In genomic region chr22:50161508-50162390, GRCh38 we compare ENCODE assay signal across 17 cellular contexts. TPM values are rescaled to one million over a fixed set of nuclear protein-coding genes. Genes with fewer than 3 reads are reported as not detected.
DNase-seq lines count a peak whose midpoint lies in the region; ATAC-seq, FAIRE-seq and TF ChIP-seq lines count a peak whose summit lies in the region.
"Had no signal": no experiment of that assay in that cellular context is flagged by ENCODE, and none has a peak within 500 bp of the region (broad histone marks: within the 10 kb centered on the region; RNA-seq: fewer than 3 reads in every experiment).

No MANE protein-coding gene starts in this region.

- no peak overlapping the region for H3K4me2 ChIP-seq in HepG2 (ENCODE audit: low read depth, low read length)

- H3K27ac ChIP-seq in right atrium auricular region (no peak overlapping the region), HepG2 (ENCODE audit: extremely low read length, insufficient read depth, low read length) (no peak overlapping the region)

- H3K36me3 Mint-ChIP-seq in WTC11 = no peaks in the 10 kb centered on the region
- H3K36me3 Mint-ChIP-seq in Calu3 (ENCODE audit: insufficient read depth, unreplicated experiment) = peaks cover 7% of the 10 kb centered on the region

- in situ Hi-C loops in HepG2 (cut with HindIII; ENCODE audit: extremely low pct_ligation_motif_present, low pct_unique_long_range_greater_than_20kb) = no loop called here

- intact Hi-C loops in Right ventricle myocardium superior (cut with DNase I) (no loop called here), HepG2 (cut with micrococcal nuclease; ENCODE audit: unreplicated experiment) (no loop called here), sciatic nerve (cut with DNase I) (no loop called here), Calu3 (cut with micrococcal nuclease; ENCODE audit: unreplicated experiment) (no loop called here)

- WGBS in HepG2 (ENCODE audit: low lambda C conversion rate) = 5% methylated on average over 4 of the region's 23 CpGs

- BruUV-seq in HepG2 (replicated peaks; lab: Mats Ljungman, UMichigan) (no TSS peak), Calu3 (replicated peaks; lab: Mats Ljungman, UMichigan) (no TSS peak)

- TF ChIP-seq CTCF in right atrium auricular region (IDR thresholded peaks at IDR 0.05) (no peak), WTC11 (IDR thresholded peaks at IDR 0.05) (no peak), HepG2 (CRISPR knock-in tag; IDR thresholded peaks at IDR 0.05) (no peak), Calu3 (IDR thresholded peaks at IDR 0.05; ENCODE audit: unreplicated experiment) (no peak)

- CTCF ChIA-PET in WTC11 (lab: Charles Lee) = interaction anchor here (1.1 kb wide), 1 partner anchor 13 kb away, joined by 4 read pairs; no protein-coding TSS in a partner anchor
- CTCF ChIA-PET in HepG2 (lab: Yijun Ruan, JAX; ENCODE audit: low intra/inter-chr PET ratio, low total read pairs) = no interaction called here
- CTCF ChIA-PET in Calu3 (lab: Charles Lee) = interaction anchor here (0.5 kb wide), 1 partner anchor 14 kb away, joined by 3 read pairs; no protein-coding TSS in a partner anchor

- ATAC-seq in Right ventricle myocardium superior (ENCODE audit: poor library complexity) (no peak), WTC11 (no peak), HepG2 (peak; percentile 47; the same call in 2 of the 3 replicates), sciatic nerve (peak; percentile 36)

- DNase-seq in Right ventricle myocardium superior = peak; percentile 16
- no peak for DNase-seq in right atrium auricular region (ENCODE audit: low spot score)
- DNase-seq in WTC11 (ENCODE audit: low spot score) = no peak
- no peak for DNase-seq in HepG2 (ENCODE audit: low spot score)
- DNase-seq in sciatic nerve (ENCODE audit: low spot score) = no peak
- no peak for DNase-seq in SHP77 (lab: John Stamatoyannopoulos, UW)
- no peak for DNase-seq in stimulated activated naive CD4-positive, alpha-beta T cell (lab: John Stamatoyannopoulos, UW)
- DNase-seq in Calu3 = no peak
- DNase-seq: ACHN; C1 segment of cervical spinal cord; CD4-positive, alpha-beta T cell; DMS79; GOT3; HCEC 1CT; IMR-90 had no signal

- H3K27me3 Mint-ChIP-seq in WTC11 (ENCODE audit: low read depth) (no peaks in the 10 kb centered on the region; the same call in 1 of the 2 replicates), Calu3 (ENCODE audit: unreplicated experiment) (peaks cover 25% of the 10 kb centered on the region)

- H3K4me3 ChIP-seq in right atrium auricular region (no peak overlapping the region), HepG2 (replicated peaks in 1 of 3; ENCODE audit: insufficient read depth in 1 of 3, low read depth in 2 of 3, low read length in 3 of 3) (no peak overlapping the region)

- no peak for FAIRE-seq in HepG2 (lab: Jason Lieb, UNC)
- FAIRE-seq: G401.6, GM12891 had no signal

- no peaks in the 10 kb centered on the region for H3K79me2 ChIP-seq in HepG2 (ENCODE audit: insufficient read depth, low read length)

- POLR2A ChIA-PET in WTC11 (lab: Charles Lee) = no interaction called here
- POLR2A ChIA-PET in HepG2 (lab: Yijun Ruan, JAX) = no interaction called here

- H3K27ac Mint-ChIP-seq in WTC11 = no peak overlapping the region
- H3K27ac Mint-ChIP-seq in Calu3 (ENCODE audit: unreplicated experiment) = no peak overlapping the region
- H3K27ac Mint-ChIP-seq: CD4-positive, alpha-beta T cell had no signal

- no peaks in the 10 kb centered on the region for H3K9me3 Mint-ChIP-seq in WTC11
- no peaks in the 10 kb centered on the region for H3K9me3 Mint-ChIP-seq in Calu3 (ENCODE audit: low read depth, unreplicated experiment)
- H3K9me3 Mint-ChIP-seq: CD4-positive, alpha-beta T cell had no signal

- no peak for TF ChIP-seq EP300 in HepG2 (IDR thresholded peaks at IDR 0.05; ENCODE audit: low read depth in 2 of 2, low read length in 2 of 2)
- TF ChIP-seq EP300 in HepG2 (CRISPR knock-in tag; IDR thresholded peaks at IDR 0.05; ENCODE audit: borderline replicate concordance) = no peak

- H3K27me3 ChIP-seq in right atrium auricular region (no peaks in the 10 kb centered on the region), HepG2 (ENCODE audit: control insufficient read depth in 1 of 2, insufficient read depth in 2 of 2, low read length in 2 of 2) (peaks cover 1 to 35% of the 10 kb centered on the region in 2 experiments; a peak in 4 of 5 replicates)

- H4K20me1 ChIP-seq in HepG2 (ENCODE audit: insufficient read depth, low read length) = no peaks in the 10 kb centered on the region

- no peak overlapping the region for H3K4me3 Mint-ChIP-seq in WTC11
- H3K4me3 Mint-ChIP-seq in Calu3 (ENCODE audit: low read depth, unreplicated experiment) = no peak overlapping the region
- H3K4me3 Mint-ChIP-seq: CD4-positive, alpha-beta T cell had no signal

- no peak for TF ChIP-seq POLR2A in HepG2 (IDR thresholded peaks at IDR 0.05; ENCODE audit: insufficient read depth in 1 of 2, low read depth in 2 of 2, low read length in 2 of 2)

- no peak overlapping the region for H2AFZ ChIP-seq in HepG2 (ENCODE audit: low read length)

- no peak overlapping the region for H3K9ac ChIP-seq in HepG2 (ENCODE audit: insufficient read depth, low read depth, low read length)

- peaks cover 7% of the 10 kb centered on the region for H3K4me1 Mint-ChIP-seq in WTC11
- H3K4me1 Mint-ChIP-seq in Calu3 (ENCODE audit: low read depth, unreplicated experiment) = peaks cover 7% of the 10 kb centered on the region

- H3K4me1 ChIP-seq in right atrium auricular region (no peaks in the 10 kb centered on the region), HepG2 (ENCODE audit: insufficient read depth, low read length) (no peaks in the 10 kb centered on the region)

- H3K36me3 ChIP-seq in right atrium auricular region = no peaks in the 10 kb centered on the region
- no peaks in the 10 kb centered on the region for H3K36me3 ChIP-seq in HepG2 (replicated peaks in 1 of 2; ENCODE audit: control insufficient read depth in 1 of 2, insufficient read depth in 2 of 2, low read length in 2 of 2)

- no peak for TF ChIP-seq RAD21 in HepG2 (CRISPR knock-in tag; IDR thresholded peaks at IDR 0.05)

- H3K9me3 ChIP-seq in right atrium auricular region = no peaks in the 10 kb centered on the region
- no peaks in the 10 kb centered on the region for H3K9me3 ChIP-seq in HepG2 (ENCODE audit: low read length)

RNA-seq across cellular contexts. Expression of gene PANX2, which starts 8.8 kb away (rescaled TPM):
- 0.43 TPM for total RNA-seq in Right ventricle myocardium superior
- 1 to 10 TPM in 1 of 2 donors, under 1 TPM in 1; 0.67 to 1.7 TPM for total RNA-seq in right atrium auricular region
- total RNA-seq in WTC11 (2021) = 10.2 to 10.7 TPM (median 10.3 TPM) in 3 replicates
- 0.15 and 0.58 TPM in 2 replicates for total RNA-seq in HepG2 (2016; rRNA removed; fragmentation: Illumina TruSeq; extraction: Trizol)
- 0.20 and 0.35 TPM in 2 replicates for total RNA-seq in HepG2 (2016; cell fraction: cytosol; rRNA removed; fragmentation: Illumina TruSeq; extraction: Trizol; ENCODE audit: low read depth)
- total RNA-seq in HepG2 (2016; cell fraction: insoluble cytoplasmic fraction; rRNA removed; fragmentation: Illumina TruSeq; extraction: Trizol) = 0.19 TPM in 2 replicates
- total RNA-seq in HepG2 (2016; cell fraction: membrane; rRNA removed; fragmentation: Illumina TruSeq; extraction: Trizol) = 1.1 and 1.4 TPM in 2 replicates
- total RNA-seq in HepG2 (2016; cell fraction: nucleus; rRNA removed; fragmentation: Illumina TruSeq; extraction: Trizol) = 0.47 and 0.56 TPM in 2 replicates
- polyA plus RNA-seq in HepG2 (2011; rRNA removed) = 1.1 TPM in 2 replicates
- 0.99 and 1.7 TPM in 2 replicates for polyA plus RNA-seq in HepG2 (2011; cell fraction: cytosol; rRNA removed)
- 2.5 and 4.2 TPM in 2 replicates for polyA plus RNA-seq in HepG2 (2011; cell fraction: nucleus; rRNA removed)
- polyA plus RNA-seq in HepG2 (2012) = 1.6 and 3.8 TPM in 2 replicates
- polyA plus RNA-seq in HepG2 (2016; cell fraction: cytosol; fragmentation: Illumina TruSeq; extraction: Trizol; ENCODE audit: low read depth) = 1.3 and 1.4 TPM in 2 replicates
- 1.1 and 1.4 TPM in 2 replicates for polyA plus RNA-seq in HepG2 (2016; cell fraction: insoluble cytoplasmic fraction; fragmentation: Illumina TruSeq; extraction: Trizol; ENCODE audit: low read depth)
- 2.9 and 3.6 TPM in 2 replicates for polyA plus RNA-seq in HepG2 (2016; cell fraction: membrane; fragmentation: Illumina TruSeq; extraction: Trizol; ENCODE audit: low read depth)
- polyA plus RNA-seq in HepG2 (2016; cell fraction: nucleus; fragmentation: Illumina TruSeq; extraction: Trizol; ENCODE audit: insufficient read depth, low read depth) = 2.0 and 2.3 TPM in 2 replicates
- polyA minus RNA-seq in HepG2 (2011; rRNA and poly(A)+ RNA removed; ENCODE audit: low replicate concordance) = 0.78 and 0.84 TPM in 2 replicates
- polyA minus RNA-seq in HepG2 (2011; cell fraction: cytosol; rRNA and poly(A)+ RNA removed) = 0.30 and 0.79 TPM in 2 replicates
- 0.37 and 0.39 TPM in 2 replicates for polyA minus RNA-seq in HepG2 (2011; cell fraction: nucleus; rRNA and poly(A)+ RNA removed)
- 0.76 TPM for total RNA-seq in sciatic nerve
- total RNA-seq in Calu3 (2022) = 1.6 and 2.0 TPM in 2 replicates

RNA-seq across cellular contexts. Expression of gene TRABD, which starts 24.0 kb away (rescaled TPM):
- total RNA-seq in Right ventricle myocardium superior (22.0 TPM), right atrium auricular region (10 to 100 TPM; 12.3 to 20.0 TPM), WTC11 (2021) (79.9 to 90.4 TPM (median 81.3 TPM) in 3 replicates), HepG2 (2016; rRNA removed; fragmentation: Illumina TruSeq; extraction: Trizol) (16.2 and 21.5 TPM in 2 replicates), sciatic nerve (22.8 TPM), Calu3 (2022) (57.3 and 62.9 TPM in 2 replicates)
- 8.1 and 8.5 TPM in 2 replicates for total RNA-seq in HepG2 (2016; cell fraction: cytosol; rRNA removed; fragmentation: Illumina TruSeq; extraction: Trizol; ENCODE audit: low read depth)
- total RNA-seq in HepG2 (2016; cell fraction: insoluble cytoplasmic fraction; rRNA removed; fragmentation: Illumina TruSeq; extraction: Trizol) = 14.1 and 20.1 TPM in 2 replicates
- total RNA-seq in HepG2 (2016; cell fraction: membrane; rRNA removed; fragmentation: Illumina TruSeq; extraction: Trizol) = 15.9 and 17.7 TPM in 2 replicates
- total RNA-seq in HepG2 (2016; cell fraction: nucleus; rRNA removed; fragmentation: Illumina TruSeq; extraction: Trizol) = 12.3 and 17.7 TPM in 2 replicates
- polyA plus RNA-seq in HepG2 (2011; rRNA removed) = 28.9 and 36.8 TPM in 2 replicates
- 15.8 and 28.0 TPM in 2 replicates for polyA plus RNA-seq in HepG2 (2011; cell fraction: cytosol; rRNA removed)
- polyA plus RNA-seq in HepG2 (2011; cell fraction: nucleus; rRNA removed) = 241 and 327 TPM in 2 replicates
- 19.6 and 35.2 TPM in 2 replicates for polyA plus RNA-seq in HepG2 (2012)
- polyA plus RNA-seq in HepG2 (2016; cell fraction: cytosol; fragmentation: Illumina TruSeq; extraction: Trizol; ENCODE audit: low read depth) = 10.4 and 11.2 TPM in 2 replicates
- polyA plus RNA-seq in HepG2 (2016; cell fraction: insoluble cytoplasmic fraction; fragmentation: Illumina TruSeq; extraction: Trizol; ENCODE audit: low read depth) = 19.9 and 22.8 TPM in 2 replicates
- 15.2 and 16.9 TPM in 2 replicates for polyA plus RNA-seq in HepG2 (2016; cell fraction: membrane; fragmentation: Illumina TruSeq; extraction: Trizol; ENCODE audit: low read depth)
- 56.6 and 60.9 TPM in 2 replicates for polyA plus RNA-seq in HepG2 (2016; cell fraction: nucleus; fragmentation: Illumina TruSeq; extraction: Trizol; ENCODE audit: insufficient read depth, low read depth)
- polyA minus RNA-seq in HepG2 (2011; rRNA and poly(A)+ RNA removed; ENCODE audit: low replicate concordance) = 22.4 and 30.1 TPM in 2 replicates
- polyA minus RNA-seq in HepG2 (2011; cell fraction: cytosol; rRNA and poly(A)+ RNA removed) = 9.7 and 11.7 TPM in 2 replicates
- polyA minus RNA-seq in HepG2 (2011; cell fraction: nucleus; rRNA and poly(A)+ RNA removed) = 14.4 and 18.2 TPM in 2 replicates

RNA-seq across cellular contexts. Expression of gene SELENOO, which starts 39.1 kb away (rescaled TPM):
- 15.6 TPM for total RNA-seq in Right ventricle myocardium superior
- total RNA-seq in right atrium auricular region = 10 to 100 TPM; 18.0 to 20.0 TPM
- 27.0 to 29.8 TPM (median 28.8 TPM) in 3 replicates for total RNA-seq in WTC11 (2021)
- 12.5 and 19.0 TPM in 2 replicates for total RNA-seq in HepG2 (2016; rRNA removed; fragmentation: Illumina TruSeq; extraction: Trizol)
- total RNA-seq in HepG2 (2016; cell fraction: cytosol; rRNA removed; fragmentation: Illumina TruSeq; extraction: Trizol; ENCODE audit: low read depth) = 2.8 and 3.8 TPM in 2 replicates
- total RNA-seq in HepG2 (2016; cell fraction: insoluble cytoplasmic fraction; rRNA removed; fragmentation: Illumina TruSeq; extraction: Trizol) = 9.4 and 19.8 TPM in 2 replicates
- total RNA-seq in HepG2 (2016; cell fraction: membrane; rRNA removed; fragmentation: Illumina TruSeq; extraction: Trizol) = 6.0 and 7.6 TPM in 2 replicates
- 18.8 and 19.9 TPM in 2 replicates for total RNA-seq in HepG2 (2016; cell fraction: nucleus; rRNA removed; fragmentation: Illumina TruSeq; extraction: Trizol)
- polyA plus RNA-seq in HepG2 (2011; rRNA removed) = 14.4 and 18.7 TPM in 2 replicates
- polyA plus RNA-seq in HepG2 (2011; cell fraction: cytosol; rRNA removed) = 10.0 and 18.1 TPM in 2 replicates
- 88.6 and 104 TPM in 2 replicates for polyA plus RNA-seq in HepG2 (2011; cell fraction: nucleus; rRNA removed)
- polyA plus RNA-seq in HepG2 (2012) = 10.9 and 17.7 TPM in 2 replicates
- polyA plus RNA-seq in HepG2 (2016; cell fraction: cytosol; fragmentation: Illumina TruSeq; extraction: Trizol; ENCODE audit: low read depth) = 3.5 and 4.0 TPM in 2 replicates
- 9.5 and 12.3 TPM in 2 replicates for polyA plus RNA-seq in HepG2 (2016; cell fraction: insoluble cytoplasmic fraction; fragmentation: Illumina TruSeq; extraction: Trizol; ENCODE audit: low read depth)
- polyA plus RNA-seq in HepG2 (2016; cell fraction: membrane; fragmentation: Illumina TruSeq; extraction: Trizol; ENCODE audit: low read depth) = 4.9 and 5.3 TPM in 2 replicates
- 54.2 and 57.7 TPM in 2 replicates for polyA plus RNA-seq in HepG2 (2016; cell fraction: nucleus; fragmentation: Illumina TruSeq; extraction: Trizol; ENCODE audit: insufficient read depth, low read depth)
- 9.7 and 16.7 TPM in 2 replicates for polyA minus RNA-seq in HepG2 (2011; rRNA and poly(A)+ RNA removed; ENCODE audit: low replicate concordance)
- 6.4 and 6.9 TPM in 2 replicates for polyA minus RNA-seq in HepG2 (2011; cell fraction: cytosol; rRNA and poly(A)+ RNA removed)
- polyA minus RNA-seq in HepG2 (2011; cell fraction: nucleus; rRNA and poly(A)+ RNA removed) = 7.5 and 7.7 TPM in 2 replicates
- total RNA-seq in sciatic nerve = 22.6 TPM
- total RNA-seq in Calu3 (2022) = 28.6 and 29.5 TPM in 2 replicates

Comparison
In these comparisons a context has a peak if more than half of its experiments do, and no peak if none do; other contexts are left out.
1. ATAC-seq: peak in HepG2 (single experiment) and sciatic nerve (single experiment); none in Right ventricle myocardium superior (single experiment) and WTC11 (single experiment).